ENCODE assay signal across 9 cellular contexts in genomic region chr11:112175596-112175947, GRCh38. TPM values are rescaled to one million over a fixed set of nuclear protein-coding genes. Genes with fewer than 3 reads are reported as not detected.
A peak's percentile ranks its signal among the peaks of the same experiment; 100 is the strongest.
DNase-seq lines count a peak whose midpoint lies in the region; ATAC-seq and TF ChIP-seq lines count a peak whose summit lies in the region.
"Had no signal": no experiment of that assay in that cellular context is flagged by ENCODE, and none has a peak within 500 bp of the region (broad histone marks: within the 10 kb centered on the region; RNA-seq: fewer than 3 reads in every experiment).

No MANE protein-coding gene starts in this region.

- no peaks in the 10 kb centered on the region for H3K9me3 ChIP-seq in BLaER1 treated with 17β-estradiol and CSF1 and Interleukin-3, amounts not matched to agents 10 nM and 100 nM (replicated peaks in 1 of 11)
- H3K9me3 ChIP-seq in osteoblast (ENCODE audit: low read depth, low read length): no peaks in the 10 kb centered on the region

- no peak for DNase-seq in T-cell
- no peak for DNase-seq in fibroblast of villous mesenchyme (ENCODE audit: low read depth)
- DNase-seq in osteoblast (ENCODE audit: insufficient read length, low spot score, missing footprints): no peak
- no peak for DNase-seq in AML-193 (lab: John Stamatoyannopoulos, UW)
- DNase-seq in DMS79 treated with DMSO at 0.1 percent for 48 hours (lab: John Stamatoyannopoulos, UW): no peak
- no peak for DNase-seq in stimulated activated CD4-positive, alpha-beta T cell treated with anti-CD3 and anti-CD28 coated beads, Interleukin-12 subunit alpha, Interleukin-12 subunit beta, amount 100 ng/mL, for 4 hours

- H3K4me1 ChIP-seq in BLaER1 treated with 17β-estradiol and CSF1 and Interleukin-3, amounts not matched to agents 10 nM and 100 nM: peaks cover 18 to 49% (median 38%) of the 10 kb centered on the region in 10 experiments
- H3K4me1 ChIP-seq in osteoblast (ENCODE audit: insufficient read depth, low read length): peaks cover 25% of the 10 kb centered on the region

- peak overlapping the region in 7 of 11 experiments; percentile 11 to 71 (median 26); a peak in 10 of 22 replicates for H3K4me2 ChIP-seq in BLaER1 treated with 17β-estradiol and CSF1 and Interleukin-3, amounts not matched to agents 10 nM and 100 nM
- peak overlapping the region; percentile 82 for H3K4me2 ChIP-seq in osteoblast (ENCODE audit: insufficient read depth, low read length)

- peaks cover 6% of the 10 kb centered on the region for H3K36me3 Mint-ChIP-seq in T-cell

- H3K4me3 Mint-ChIP-seq in T-cell: peak overlapping the region; percentile 35 to 63 (median 41)

- H3K27ac ChIP-seq in BLaER1 treated with 17β-estradiol and CSF1 and Interleukin-3, amounts not matched to agents 10 nM and 100 nM: peak overlapping the region in 1 of 11 experiments; percentile 5; a peak in 1 of 22 replicates
- H3K27ac ChIP-seq in osteoblast (ENCODE audit: low read depth, low read length): peak overlapping the region; percentile 64

- no peaks in the 10 kb centered on the region for H3K79me2 ChIP-seq in osteoblast (ENCODE audit: insufficient read depth, low read length)

- peaks cover 9 to 15% (median 14%) of the 10 kb centered on the region in 3 donors for H3K4me1 Mint-ChIP-seq in T-cell

- H3K27ac Mint-ChIP-seq in T-cell: no peak overlapping the region

- H3K36me3 ChIP-seq in BLaER1 treated with 17β-estradiol and CSF1 and Interleukin-3, amounts not matched to agents 10 nM and 100 nM: no peaks in the 10 kb centered on the region
- no peaks in the 10 kb centered on the region for H3K36me3 ChIP-seq in osteoblast (ENCODE audit: insufficient read depth, low read length)

- peak overlapping the region in 2 of 10 experiments; percentile 15 to 24; a peak in 3 of 20 replicates for H3K4me3 ChIP-seq in BLaER1 treated with 17β-estradiol and CSF1 and Interleukin-3, amounts not matched to agents 10 nM and 100 nM
- H3K4me3 ChIP-seq in fibroblast of villous mesenchyme (ENCODE audit: low read depth, low read length) (peak overlapping the region; percentile 95), osteoblast (ENCODE audit: insufficient read depth, low read length) (peak overlapping the region; percentile 59)

- peak overlapping the region; percentile 73 for H2AFZ ChIP-seq in osteoblast (ENCODE audit: low read length)

- ATAC-seq in T-cell (replicated peaks in 1 of 4) (no peak), HG02981 (IDR thresholded peaks at IDR 0.05; ENCODE audit: unreplicated experiment) (no peak)

- H4K20me1 ChIP-seq in BLaER1 treated with 17β-estradiol and CSF1 and Interleukin-3, amounts not matched to agents 10 nM and 100 nM: no peaks in the 10 kb centered on the region
- H4K20me1 ChIP-seq in osteoblast (ENCODE audit: insufficient read depth, low read length): no peaks in the 10 kb centered on the region

- no peaks in the 10 kb centered on the region for H3K27me3 ChIP-seq in BLaER1 treated with 17β-estradiol and CSF1 and Interleukin-3, amounts not matched to agents 10 nM and 100 nM
- peaks cover 3% of the 10 kb centered on the region for H3K27me3 ChIP-seq in osteoblast (ENCODE audit: insufficient read depth, low read length)

- H3K9me3 Mint-ChIP-seq in T-cell: no peaks in the 10 kb centered on the region

- CTCF ChIA-PET in T-cell (lab: Charles Lee): interaction anchor here in 1 of 2 donors (0.5 to 0.6 kb wide), 2 partner anchors 85 to 301 kb away, joined by 3 read pairs; no protein-coding TSS in a partner anchor

- H3K9ac ChIP-seq in BLaER1 treated with 17β-estradiol and CSF1 and Interleukin-3, amounts not matched to agents 10 nM and 100 nM: 0 out of 22 replicates have a peak overlapping the region, but pooled peaks of 1 of the 11 experiments have one; percentile 27

- POLR2A ChIA-PET in T-cell (lab: Charles Lee): no interaction called here

- no peak for TF ChIP-seq CTCF in fibroblast of villous mesenchyme (IDR thresholded peaks at IDR 0.05; ENCODE audit: insufficient read depth, low read depth, low read length)
- TF ChIP-seq CTCF in osteoblast (IDR thresholded peaks at IDR 0.05; ENCODE audit: extremely low read depth, low read depth, low read length): no peak

- H3K27me3 Mint-ChIP-seq in T-cell: peaks cover 21 to 29% of the 10 kb centered on the region in 2 donors

RNA-seq across cellular contexts. Expression of gene BCO2, which starts 0.3 kb away (rescaled TPM):
- total RNA-seq in T-cell (1 to 10 TPM; 1.5 to 3.2 (median 1.8) TPM), fibroblast of villous mesenchyme (0.97 and 3.0 TPM in 2 replicates), osteoblast (0.72 and 2.4 TPM in 2 replicates)

RNA-seq across cellular contexts. Expression of gene TEX12, which starts 8.4 kb away (rescaled TPM):
- total RNA-seq in T-cell: under 1 TPM in 2 of 5 donors, not detected in 3; 0.30 to 0.70 TPM
- 0.32 TPM in 1 of 2 replicates, not detected in the other for total RNA-seq in fibroblast of villous mesenchyme
- 0.59 TPM in 1 of 2 replicates, not detected in the other for total RNA-seq in osteoblast
- total RNA-seq: myocyte had no signal

RNA-seq across cellular contexts. Expression of gene IL18, which starts 11.7 kb away (rescaled TPM):
- under 1 TPM; 0.20 to 0.53 (median 0.35) TPM for total RNA-seq in T-cell
- total RNA-seq in fibroblast of villous mesenchyme: 1.6 and 2.2 TPM in 2 replicates
- total RNA-seq in osteoblast: 0.59 TPM in 1 of 2 replicates, not detected in the other
- total RNA-seq: myocyte had no signal

RNA-seq across cellular contexts. Expression of gene PTS, which starts 50.7 kb away (rescaled TPM):
- total RNA-seq in T-cell (10 to 100 TPM; 15.1 to 65.8 (median 21.0) TPM), fibroblast of villous mesenchyme (59.9 and 67.8 TPM in 2 replicates), osteoblast (48.0 and 56.5 TPM in 2 replicates)
